In genomic region chr1:205735218-205735617, GRCh38 we compare ENCODE assay signal across 16 cellular contexts.
"Had no signal": no experiment of that assay in that cellular context is flagged by ENCODE, and none has a peak within 500 bp of the region (broad histone marks: within the 10 kb centered on the region; RNA-seq: fewer than 3 reads in every experiment).

No MANE protein-coding gene starts in this region.

- H3K9ac ChIP-seq: neural progenitor cell had no signal

- H3K9me3 ChIP-seq: esophagus squamous epithelium, heart right ventricle, left lung, mucosa of descending colon, prostate gland, right atrium auricular region, tibial nerve, uterus had no signal

- H3K36me3 Mint-ChIP-seq: naive B cell had no signal

- H3K4me3 Mint-ChIP-seq: activated CD4-positive, alpha-beta T cell treated with anti-CD3 and anti-CD28 coated beads, Interleukin-2, amount 10 ng/mL, durations not matched to agents 24 days and 14 days; activated naive CD4-positive, alpha-beta T cell treated with anti-CD3 and anti-CD28 coated beads for 36 hours; naive B cell; neural progenitor cell had no signal

- H3K27ac ChIP-seq: esophagus squamous epithelium, heart right ventricle, left lung, neural progenitor cell, prostate gland, right atrium auricular region, tibial nerve, uterus had no signal

- H3K4me3 ChIP-seq: esophagus squamous epithelium, heart right ventricle, left lung, mucosa of descending colon, neural progenitor cell, prostate gland, right atrium auricular region, tibial nerve, uterus had no signal

- H3K27me3 ChIP-seq: esophagus squamous epithelium, heart right ventricle, left lung, neural progenitor cell, right atrium auricular region, tibial nerve, uterus had no signal

- H3K27ac Mint-ChIP-seq: activated CD4-positive, alpha-beta T cell treated with anti-CD3 and anti-CD28 coated beads, Interleukin-2, amount 10 ng/mL, durations not matched to agents 24 days and 14 days; activated naive CD4-positive, alpha-beta T cell treated with anti-CD3 and anti-CD28 coated beads for 36 hours; neural progenitor cell had no signal

- H3K27me3 Mint-ChIP-seq: activated CD4-positive, alpha-beta T cell treated with anti-CD3 and anti-CD28 coated beads, Interleukin-2, amount 10 ng/mL, durations not matched to agents 24 days and 14 days; naive B cell had no signal

- H2AFZ ChIP-seq: neural progenitor cell had no signal

- H3K4me1 ChIP-seq: neural progenitor cell, prostate gland, uterus had no signal

- H3K4me2 ChIP-seq: neural progenitor cell had no signal

- DNase-seq: activated naive CD4-positive, alpha-beta T cell treated with anti-CD3 and anti-CD28 coated beads for 36 hours; dermis blood vessel endothelial cell; effector memory CD4-positive, alpha-beta T cell; esophagus squamous epithelium; heart right ventricle; left lung; mucosa of descending colon; naive B cell; stimulated activated CD4-positive, alpha-beta T cell treated with anti-CD3 and anti-CD28 coated beads, Interleukin-2, amount 100 ng/mL, for 24 hours; stimulated activated naive CD4-positive, alpha-beta T cell treated with Interleukin-2 at 50 U/mL for 16 hours; uterus had no signal

- H3K9me3 Mint-ChIP-seq: activated CD4-positive, alpha-beta T cell treated with anti-CD3 and anti-CD28 coated beads, Interleukin-2, amount 10 ng/mL, durations not matched to agents 24 days and 14 days; activated naive CD4-positive, alpha-beta T cell treated with anti-CD3 and anti-CD28 coated beads for 36 hours; naive B cell; neural progenitor cell had no signal

- ATAC-seq: heart right ventricle, left lung, mucosa of descending colon had no signal

- H3K36me3 ChIP-seq: prostate gland, uterus had no signal
